ENCODE assay signal across 8 cellular contexts in the genomic region with DNA sequence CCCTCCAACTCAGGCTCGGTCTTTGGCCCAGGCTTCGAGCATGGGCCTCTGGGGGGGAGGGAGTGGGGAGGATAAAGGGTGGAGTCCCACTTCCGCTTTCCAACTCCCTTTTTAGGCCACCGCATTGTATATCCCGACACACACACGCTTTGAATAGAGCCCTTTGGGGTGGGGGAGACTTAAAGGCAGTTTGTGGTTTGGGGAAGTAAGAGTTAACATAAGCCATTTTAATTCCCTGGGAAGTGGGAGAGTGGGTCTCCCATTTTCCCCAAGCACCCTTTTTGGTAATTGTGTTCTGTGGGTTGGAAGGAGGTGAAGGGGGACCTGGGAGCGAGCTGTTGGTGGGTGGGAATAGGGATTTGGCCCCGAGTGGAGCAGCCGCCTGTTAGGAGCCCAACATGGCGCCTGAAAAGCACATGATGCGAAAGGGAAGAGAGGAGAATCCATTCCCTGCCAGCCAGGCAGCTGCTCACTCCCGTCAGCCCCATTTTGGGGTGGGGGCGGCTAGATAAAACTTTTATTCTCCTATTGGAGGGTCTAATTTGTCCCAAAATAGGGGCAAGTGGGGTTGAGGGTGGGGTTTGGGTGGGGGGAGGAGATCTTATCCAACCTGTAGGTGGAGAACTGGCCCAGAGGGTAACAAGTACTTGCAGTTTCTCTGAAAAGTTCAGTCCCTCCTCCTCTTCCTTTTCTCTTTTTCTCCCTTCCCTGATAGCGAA. TPM values are rescaled to one million over a fixed set of nuclear protein-coding genes. Genes with fewer than 3 reads are reported as not detected.
A peak's percentile ranks its signal among the peaks of the same experiment; 100 is the strongest.
DNase-seq lines count a peak whose midpoint lies in the region; ATAC-seq and TF ChIP-seq lines count a peak whose summit lies in the region.

No MANE protein-coding gene starts in this region.

- peaks cover 39 to 49% (median 43%) of the 10 kb centered on the region in 3 donors for H3K4me1 Mint-ChIP-seq in CD8-positive, alpha-beta memory T cell

- POLR2A ChIA-PET in CD8-positive, alpha-beta memory T cell (lab: Charles Lee): interaction anchor here (0.7 to 4.5 kb wide), 12 partner anchors 9 to 257 kb away, joined by 3 to 56 read pairs (median 12); partner anchors contain the start of genes ANKRD42, CCDC90B, DDIAS and PRCP

- H3K27me3 ChIP-seq in CD8-positive, alpha-beta memory T cell (ENCODE audit: insufficient read depth, low read length, poor library complexity, severe bottlenecking): no peaks in the 10 kb centered on the region
- H3K27me3 ChIP-seq in HUES48 (ENCODE audit: control insufficient read depth, insufficient read depth, low read length): no peaks in the 10 kb centered on the region
- no peaks in the 10 kb centered on the region for H3K27me3 ChIP-seq in SJCRH30
- H3K27me3 ChIP-seq in upper lobe of right lung: no peaks in the 10 kb centered on the region

- peaks cover 0 to 2% (median 0%) of the 10 kb centered on the region in 5 donors for H3K9me3 Mint-ChIP-seq in CD8-positive, alpha-beta memory T cell

- CTCF ChIA-PET in CD8-positive, alpha-beta memory T cell (lab: Charles Lee): interaction anchor here (0.6 to 1.3 kb wide), 2 partner anchors 14 to 128 kb away, joined by 3 to 5 read pairs; partner anchors contain the start of gene CCDC90B

- peaks cover 3 to 56% (median 6%) of the 10 kb centered on the region in 3 donors for H3K36me3 Mint-ChIP-seq in CD8-positive, alpha-beta memory T cell

- H3K27me3 Mint-ChIP-seq in CD8-positive, alpha-beta memory T cell: peaks cover 0 to 6% of the 10 kb centered on the region in 2 donors

- peak overlapping the region; percentile 96 for H3K9ac ChIP-seq in HUES48 (ENCODE audit: low read depth, low read length)

- H3K4me3 ChIP-seq in CD8-positive, alpha-beta memory T cell (ENCODE audit: low read length): peak overlapping the region; percentile 100
- H3K4me3 ChIP-seq in HUES48 (ENCODE audit: low read depth, low read length) (peak overlapping the region; percentile 100), SJCRH30 (peak overlapping the region; percentile 91), upper lobe of right lung (peak overlapping the region; percentile 90)

- TF ChIP-seq CTCF in upper lobe of right lung (IDR thresholded peaks at IDR 0.05): no peak

- no peaks in the 10 kb centered on the region for H3K36me3 ChIP-seq in CD8-positive, alpha-beta memory T cell (ENCODE audit: insufficient read depth, low read length)
- H3K36me3 ChIP-seq in HUES48 (ENCODE audit: control insufficient read depth, insufficient read depth, low read length): peaks cover 29% of the 10 kb centered on the region
- peaks cover 43% of the 10 kb centered on the region for H3K36me3 ChIP-seq in SJCRH30
- H3K36me3 ChIP-seq in upper lobe of right lung: peaks cover 6% of the 10 kb centered on the region

- peak; percentile 36 for ATAC-seq in upper lobe of right lung
- ATAC-seq in HG03520 (IDR thresholded peaks at IDR 0.05; ENCODE audit: unreplicated experiment): no peak

- peak overlapping the region; percentile 99 to 100 (median 100) for H3K27ac Mint-ChIP-seq in CD8-positive, alpha-beta memory T cell

- peak overlapping the region; percentile 99 for H3K27ac ChIP-seq in CD8-positive, alpha-beta memory T cell (ENCODE audit: low read depth, low read length)
- peak overlapping the region; percentile 98 for H3K27ac ChIP-seq in HUES48 (ENCODE audit: low read depth, low read length)
- peak overlapping the region; percentile 93 for H3K27ac ChIP-seq in SJCRH30
- H3K27ac ChIP-seq in upper lobe of right lung: peak overlapping the region; percentile 100

- no peaks in the 10 kb centered on the region for H3K9me3 ChIP-seq in CD8-positive, alpha-beta memory T cell (ENCODE audit: low read length)
- H3K9me3 ChIP-seq in HUES48 (ENCODE audit: control insufficient read depth, insufficient read depth, low read length): no peaks in the 10 kb centered on the region
- no peaks in the 10 kb centered on the region for H3K9me3 ChIP-seq in SJCRH30 (replicated peaks)
- H3K9me3 ChIP-seq in upper lobe of right lung: no peaks in the 10 kb centered on the region

- H3K4me3 Mint-ChIP-seq in CD8-positive, alpha-beta memory T cell: peak overlapping the region; percentile 98 to 100 (median 100)

- intact Hi-C loops in upper lobe of right lung (cut with DNase I): no loop called here

- peaks cover 26% of the 10 kb centered on the region for H3K4me1 ChIP-seq in CD8-positive, alpha-beta memory T cell (ENCODE audit: insufficient read depth, low read length)
- H3K4me1 ChIP-seq in HUES48 (ENCODE audit: control insufficient read depth, insufficient read depth, low read length) (peaks cover 22% of the 10 kb centered on the region), SJCRH30 (0 out of 2 replicates have a peak, but pooled peaks cover 10% of the 10 kb centered on the region), upper lobe of right lung (peaks cover 28% of the 10 kb centered on the region)

- peak; percentile 23 to 62 (median 47) for DNase-seq in CD8-positive, alpha-beta memory T cell
- peak; percentile 78 to 82 for DNase-seq in SJCRH30
- peak; percentile 46 for DNase-seq in activated naive CD4-positive, alpha-beta T cell treated with anti-CD3 and anti-CD28 coated beads, Interleukin-2, amount 50 U/mL, for 16 hours
- DNase-seq in glomerular visceral epithelial cell (ENCODE audit: extremely low spot score): peak; percentile 41
- DNase-seq in occipital lobe (lab: John Stamatoyannopoulos, UW): peak; percentile 43
- peak; percentile 77 for DNase-seq in upper lobe of right lung

RNA-seq across cellular contexts. Expression of gene PCF11, which starts 1.0 kb away (rescaled TPM):
- total RNA-seq in CD8-positive, alpha-beta memory T cell: 10 to 100 TPM; 58.8 to 63.7 TPM
- 34.2 TPM for polyA plus RNA-seq in CD8-positive, alpha-beta memory T cell
- total RNA-seq in SJCRH30 (2014; rRNA removed; shearing (Covaris generic)): 55.9 and 71.1 TPM in 2 replicates
- 93.3 TPM for total RNA-seq in occipital lobe
- 54.5 TPM for total RNA-seq in upper lobe of right lung

RNA-seq across cellular contexts. Expression of gene ANKRD42, which starts 35.6 kb away (rescaled TPM):
- 10 to 100 TPM in 1 of 2 experiments, 1 to 10 TPM in 1; 9.7 to 10.3 TPM for total RNA-seq in CD8-positive, alpha-beta memory T cell
- 6.0 TPM for polyA plus RNA-seq in CD8-positive, alpha-beta memory T cell
- 2.2 and 2.6 TPM in 2 replicates for total RNA-seq in SJCRH30 (2014; rRNA removed; shearing (Covaris generic))
- total RNA-seq in occipital lobe (7.3 TPM), upper lobe of right lung (13.0 TPM)
